ENCODE assay signal across 1 cellular context in the genomic region with DNA sequence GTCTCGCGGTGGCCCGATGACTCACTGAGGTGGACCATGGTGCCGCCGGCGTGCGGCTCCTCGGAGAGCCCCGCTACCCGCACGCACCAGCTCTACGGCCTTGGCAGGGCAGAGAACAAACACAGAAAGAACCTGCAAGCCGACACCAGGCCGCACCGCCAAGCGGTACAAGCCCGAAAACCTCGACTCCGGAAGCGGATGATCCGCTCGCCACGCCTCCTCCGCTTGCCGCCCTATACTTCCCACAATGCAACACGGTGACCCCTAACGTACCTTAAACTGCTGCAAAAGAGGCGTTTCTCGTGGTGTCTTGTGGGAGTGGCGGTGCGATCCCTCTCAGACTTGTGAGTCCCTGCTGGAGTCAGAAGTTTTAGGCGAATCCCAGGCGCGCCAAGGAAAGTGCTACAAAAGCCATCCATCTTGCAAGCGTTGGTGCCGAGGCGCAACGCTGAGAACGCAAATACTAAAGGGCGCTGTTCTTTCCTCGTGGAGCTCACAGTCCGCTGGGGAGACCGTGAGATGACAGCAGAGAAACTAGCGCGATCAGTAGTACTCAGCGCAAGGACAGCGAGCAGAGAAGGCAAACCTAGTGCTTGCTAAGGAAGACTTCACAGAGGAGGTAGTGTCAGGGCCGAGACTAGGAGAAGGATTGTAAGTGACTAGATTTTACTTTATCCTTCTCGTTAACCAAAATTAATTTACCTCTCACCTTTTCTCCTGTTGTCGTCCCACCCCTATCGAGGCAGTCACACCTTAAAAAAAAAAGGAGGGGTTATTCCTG.
A peak's percentile ranks its signal among the peaks of the same experiment; 100 is the strongest.
TF ChIP-seq lines count a peak whose summit lies in the region.

A gene (minus strand): TSS at position 200 of the 781 bp plus-strand sequence. CDS start 162 bp downstream, at position 38.

TF ChIP-seq in HepG2, 621 proteins besides CTCF, POLR2A, EP300 and RAD21 (continued from another document and continues in another):
- TF ChIP-seq, protein P1, sequence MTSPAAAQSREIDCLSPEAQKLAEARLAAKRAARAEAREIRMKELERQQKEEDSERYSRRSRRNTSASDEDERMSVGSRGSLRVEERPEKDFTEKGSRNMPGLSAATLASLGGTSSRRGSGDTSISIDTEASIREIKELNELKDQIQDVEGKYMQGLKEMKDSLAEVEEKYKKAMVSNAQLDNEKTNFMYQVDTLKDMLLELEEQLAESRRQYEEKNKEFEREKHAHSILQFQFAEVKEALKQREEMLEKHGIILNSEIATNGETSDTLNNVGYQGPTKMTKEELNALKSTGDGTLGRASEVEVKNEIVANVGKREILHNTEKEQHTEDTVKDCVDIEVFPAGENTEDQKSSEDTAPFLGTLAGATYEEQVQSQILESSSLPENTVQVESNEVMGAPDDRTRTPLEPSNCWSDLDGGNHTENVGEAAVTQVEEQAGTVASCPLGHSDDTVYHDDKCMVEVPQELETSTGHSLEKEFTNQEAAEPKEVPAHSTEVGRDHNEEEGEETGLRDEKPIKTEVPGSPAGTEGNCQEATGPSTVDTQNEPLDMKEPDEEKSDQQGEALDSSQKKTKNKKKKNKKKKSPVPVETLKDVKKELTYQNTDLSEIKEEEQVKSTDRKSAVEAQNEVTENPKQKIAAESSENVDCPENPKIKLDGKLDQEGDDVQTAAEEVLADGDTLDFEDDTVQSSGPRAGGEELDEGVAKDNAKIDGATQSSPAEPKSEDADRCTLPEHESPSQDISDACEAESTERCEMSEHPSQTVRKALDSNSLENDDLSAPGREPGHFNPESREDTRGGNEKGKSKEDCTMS (CRISPR knock-in tag; conservative IDR thresholded peaks at IDR 0.05), result no peak
- TF ChIP-seq MTA1 (CRISPR knock-in tag; IDR thresholded peaks at IDR 0.05; ENCODE audit: borderline replicate concordance), result peak; percentile 49; the same call in 1 of the 2 replicates
- TF ChIP-seq, protein P2, sequence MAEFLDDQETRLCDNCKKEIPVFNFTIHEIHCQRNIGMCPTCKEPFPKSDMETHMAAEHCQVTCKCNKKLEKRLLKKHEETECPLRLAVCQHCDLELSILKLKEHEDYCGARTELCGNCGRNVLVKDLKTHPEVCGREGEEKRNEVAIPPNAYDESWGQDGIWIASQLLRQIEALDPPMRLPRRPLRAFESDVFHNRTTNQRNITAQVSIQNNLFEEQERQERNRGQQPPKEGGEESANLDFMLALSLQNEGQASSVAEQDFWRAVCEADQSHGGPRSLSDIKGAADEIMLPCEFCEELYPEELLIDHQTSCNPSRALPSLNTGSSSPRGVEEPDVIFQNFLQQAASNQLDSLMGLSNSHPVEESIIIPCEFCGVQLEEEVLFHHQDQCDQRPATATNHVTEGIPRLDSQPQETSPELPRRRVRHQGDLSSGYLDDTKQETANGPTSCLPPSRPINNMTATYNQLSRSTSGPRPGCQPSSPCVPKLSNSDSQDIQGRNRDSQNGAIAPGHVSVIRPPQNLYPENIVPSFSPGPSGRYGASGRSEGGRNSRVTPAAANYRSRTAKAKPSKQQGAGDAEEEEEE (CRISPR knock-in tag; IDR thresholded peaks at IDR 0.05; ENCODE audit: borderline replicate concordance), result no peak
- no peak for TF ChIP-seq ZNF101 (CRISPR knock-in tag; IDR thresholded peaks at IDR 0.05; ENCODE audit: borderline replicate concordance, low read depth)
- TF ChIP-seq, protein P3, sequence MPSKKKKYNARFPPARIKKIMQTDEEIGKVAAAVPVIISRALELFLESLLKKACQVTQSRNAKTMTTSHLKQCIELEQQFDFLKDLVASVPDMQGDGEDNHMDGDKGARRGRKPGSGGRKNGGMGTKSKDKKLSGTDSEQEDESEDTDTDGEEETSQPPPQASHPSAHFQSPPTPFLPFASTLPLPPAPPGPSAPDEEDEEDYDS (CRISPR knock-in tag; IDR thresholded peaks at IDR 0.05), result peak; percentile 95
- no peak for TF ChIP-seq RAD51 (IDR thresholded peaks at IDR 0.05; ENCODE audit: borderline replicate concordance)
- TF ChIP-seq, protein P4, sequence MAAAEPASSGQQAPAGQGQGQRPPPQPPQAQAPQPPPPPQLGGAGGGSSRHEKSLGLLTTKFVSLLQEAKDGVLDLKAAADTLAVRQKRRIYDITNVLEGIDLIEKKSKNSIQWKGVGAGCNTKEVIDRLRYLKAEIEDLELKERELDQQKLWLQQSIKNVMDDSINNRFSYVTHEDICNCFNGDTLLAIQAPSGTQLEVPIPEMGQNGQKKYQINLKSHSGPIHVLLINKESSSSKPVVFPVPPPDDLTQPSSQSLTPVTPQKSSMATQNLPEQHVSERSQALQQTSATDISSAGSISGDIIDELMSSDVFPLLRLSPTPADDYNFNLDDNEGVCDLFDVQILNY (CRISPR knock-in tag; conservative IDR thresholded peaks at IDR 0.05), result peak; percentile 82
- TF ChIP-seq, protein P5, sequence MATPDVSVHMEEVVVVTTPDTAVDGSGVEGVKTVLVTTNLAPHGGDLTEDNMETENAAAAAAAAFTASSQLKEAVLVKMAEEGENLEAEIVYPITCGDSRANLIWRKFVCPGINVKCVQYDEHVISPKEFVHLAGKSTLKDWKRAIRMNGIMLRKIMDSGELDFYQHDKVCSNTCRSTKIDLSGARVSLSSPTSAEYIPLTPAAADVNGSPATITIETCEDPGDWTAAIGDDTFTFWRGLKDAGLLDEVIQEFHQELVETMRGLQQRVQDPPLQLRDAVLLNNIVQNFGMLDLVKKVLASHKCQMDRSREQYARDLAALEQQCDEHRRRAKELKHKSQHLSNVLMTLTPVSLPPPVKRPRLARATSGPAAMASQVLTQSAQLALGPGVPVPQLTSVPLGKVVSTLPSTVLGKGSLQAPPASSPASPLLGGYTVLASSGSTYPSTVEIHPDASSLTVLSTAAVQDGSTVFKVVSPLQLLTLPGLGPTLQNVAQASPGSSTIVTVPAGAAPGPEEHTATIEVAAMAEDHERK (CRISPR knock-in tag; IDR thresholded peaks at IDR 0.05; ENCODE audit: low read depth), result peak; percentile 78
- TF ChIP-seq ZNF570 (CRISPR knock-in tag; IDR thresholded peaks at IDR 0.05; ENCODE audit: borderline replicate concordance), result 0 out of 2 replicates have a peak, but pooled peaks have one; percentile 40
- TF ChIP-seq ZNF224 (CRISPR knock-in tag; IDR thresholded peaks at IDR 0.05), result 0 out of 2 replicates have a peak, but pooled peaks have one; percentile 63
- TF ChIP-seq, protein P6, sequence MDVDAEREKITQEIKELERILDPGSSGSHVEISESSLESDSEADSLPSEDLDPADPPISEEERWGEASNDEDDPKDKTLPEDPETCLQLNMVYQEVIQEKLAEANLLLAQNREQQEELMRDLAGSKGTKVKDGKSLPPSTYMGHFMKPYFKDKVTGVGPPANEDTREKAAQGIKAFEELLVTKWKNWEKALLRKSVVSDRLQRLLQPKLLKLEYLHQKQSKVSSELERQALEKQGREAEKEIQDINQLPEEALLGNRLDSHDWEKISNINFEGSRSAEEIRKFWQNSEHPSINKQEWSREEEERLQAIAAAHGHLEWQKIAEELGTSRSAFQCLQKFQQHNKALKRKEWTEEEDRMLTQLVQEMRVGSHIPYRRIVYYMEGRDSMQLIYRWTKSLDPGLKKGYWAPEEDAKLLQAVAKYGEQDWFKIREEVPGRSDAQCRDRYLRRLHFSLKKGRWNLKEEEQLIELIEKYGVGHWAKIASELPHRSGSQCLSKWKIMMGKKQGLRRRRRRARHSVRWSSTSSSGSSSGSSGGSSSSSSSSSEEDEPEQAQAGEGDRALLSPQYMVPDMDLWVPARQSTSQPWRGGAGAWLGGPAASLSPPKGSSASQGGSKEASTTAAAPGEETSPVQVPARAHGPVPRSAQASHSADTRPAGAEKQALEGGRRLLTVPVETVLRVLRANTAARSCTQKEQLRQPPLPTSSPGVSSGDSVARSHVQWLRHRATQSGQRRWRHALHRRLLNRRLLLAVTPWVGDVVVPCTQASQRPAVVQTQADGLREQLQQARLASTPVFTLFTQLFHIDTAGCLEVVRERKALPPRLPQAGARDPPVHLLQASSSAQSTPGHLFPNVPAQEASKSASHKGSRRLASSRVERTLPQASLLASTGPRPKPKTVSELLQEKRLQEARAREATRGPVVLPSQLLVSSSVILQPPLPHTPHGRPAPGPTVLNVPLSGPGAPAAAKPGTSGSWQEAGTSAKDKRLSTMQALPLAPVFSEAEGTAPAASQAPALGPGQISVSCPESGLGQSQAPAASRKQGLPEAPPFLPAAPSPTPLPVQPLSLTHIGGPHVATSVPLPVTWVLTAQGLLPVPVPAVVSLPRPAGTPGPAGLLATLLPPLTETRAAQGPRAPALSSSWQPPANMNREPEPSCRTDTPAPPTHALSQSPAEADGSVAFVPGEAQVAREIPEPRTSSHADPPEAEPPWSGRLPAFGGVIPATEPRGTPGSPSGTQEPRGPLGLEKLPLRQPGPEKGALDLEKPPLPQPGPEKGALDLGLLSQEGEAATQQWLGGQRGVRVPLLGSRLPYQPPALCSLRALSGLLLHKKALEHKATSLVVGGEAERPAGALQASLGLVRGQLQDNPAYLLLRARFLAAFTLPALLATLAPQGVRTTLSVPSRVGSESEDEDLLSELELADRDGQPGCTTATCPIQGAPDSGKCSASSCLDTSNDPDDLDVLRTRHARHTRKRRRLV (CRISPR knock-in tag; IDR thresholded peaks at IDR 0.05), result peak; percentile 90; the same call in 1 of the 2 replicates
- no peak for TF ChIP-seq ZNF17 (CRISPR knock-in tag; IDR thresholded peaks at IDR 0.05)
- no peak for TF ChIP-seq STAG1 (CRISPR knock-in tag; IDR thresholded peaks at IDR 0.05)
- no peak; the same call in none of the 2 replicates for TF ChIP-seq ZNF12 (CRISPR knock-in tag; IDR thresholded peaks at IDR 0.05)
- TF ChIP-seq, protein P7, sequence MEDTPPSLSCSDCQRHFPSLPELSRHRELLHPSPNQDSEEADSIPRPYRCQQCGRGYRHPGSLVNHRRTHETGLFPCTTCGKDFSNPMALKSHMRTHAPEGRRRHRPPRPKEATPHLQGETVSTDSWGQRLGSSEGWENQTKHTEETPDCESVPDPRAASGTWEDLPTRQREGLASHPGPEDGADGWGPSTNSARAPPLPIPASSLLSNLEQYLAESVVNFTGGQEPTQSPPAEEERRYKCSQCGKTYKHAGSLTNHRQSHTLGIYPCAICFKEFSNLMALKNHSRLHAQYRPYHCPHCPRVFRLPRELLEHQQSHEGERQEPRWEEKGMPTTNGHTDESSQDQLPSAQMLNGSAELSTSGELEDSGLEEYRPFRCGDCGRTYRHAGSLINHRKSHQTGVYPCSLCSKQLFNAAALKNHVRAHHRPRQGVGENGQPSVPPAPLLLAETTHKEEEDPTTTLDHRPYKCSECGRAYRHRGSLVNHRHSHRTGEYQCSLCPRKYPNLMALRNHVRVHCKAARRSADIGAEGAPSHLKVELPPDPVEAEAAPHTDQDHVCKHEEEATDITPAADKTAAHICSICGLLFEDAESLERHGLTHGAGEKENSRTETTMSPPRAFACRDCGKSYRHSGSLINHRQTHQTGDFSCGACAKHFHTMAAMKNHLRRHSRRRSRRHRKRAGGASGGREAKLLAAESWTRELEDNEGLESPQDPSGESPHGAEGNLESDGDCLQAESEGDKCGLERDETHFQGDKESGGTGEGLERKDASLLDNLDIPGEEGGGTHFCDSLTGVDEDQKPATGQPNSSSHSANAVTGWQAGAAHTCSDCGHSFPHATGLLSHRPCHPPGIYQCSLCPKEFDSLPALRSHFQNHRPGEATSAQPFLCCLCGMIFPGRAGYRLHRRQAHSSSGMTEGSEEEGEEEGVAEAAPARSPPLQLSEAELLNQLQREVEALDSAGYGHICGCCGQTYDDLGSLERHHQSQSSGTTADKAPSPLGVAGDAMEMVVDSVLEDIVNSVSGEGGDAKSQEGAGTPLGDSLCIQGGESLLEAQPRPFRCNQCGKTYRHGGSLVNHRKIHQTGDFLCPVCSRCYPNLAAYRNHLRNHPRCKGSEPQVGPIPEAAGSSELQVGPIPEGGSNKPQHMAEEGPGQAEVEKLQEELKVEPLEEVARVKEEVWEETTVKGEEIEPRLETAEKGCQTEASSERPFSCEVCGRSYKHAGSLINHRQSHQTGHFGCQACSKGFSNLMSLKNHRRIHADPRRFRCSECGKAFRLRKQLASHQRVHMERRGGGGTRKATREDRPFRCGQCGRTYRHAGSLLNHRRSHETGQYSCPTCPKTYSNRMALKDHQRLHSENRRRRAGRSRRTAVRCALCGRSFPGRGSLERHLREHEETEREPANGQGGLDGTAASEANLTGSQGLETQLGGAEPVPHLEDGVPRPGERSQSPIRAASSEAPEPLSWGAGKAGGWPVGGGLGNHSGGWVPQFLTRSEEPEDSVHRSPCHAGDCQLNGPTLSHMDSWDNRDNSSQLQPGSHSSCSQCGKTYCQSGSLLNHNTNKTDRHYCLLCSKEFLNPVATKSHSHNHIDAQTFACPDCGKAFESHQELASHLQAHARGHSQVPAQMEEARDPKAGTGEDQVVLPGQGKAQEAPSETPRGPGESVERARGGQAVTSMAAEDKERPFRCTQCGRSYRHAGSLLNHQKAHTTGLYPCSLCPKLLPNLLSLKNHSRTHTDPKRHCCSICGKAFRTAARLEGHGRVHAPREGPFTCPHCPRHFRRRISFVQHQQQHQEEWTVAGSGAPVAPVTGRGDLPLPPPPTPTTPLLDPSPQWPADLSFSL (CRISPR knock-in tag; IDR thresholded peaks at IDR 0.05), result peak; percentile 50; the same call in 1 of the 2 replicates
- TF ChIP-seq MED13 (CRISPR knock-in tag; IDR thresholded peaks at IDR 0.05), result 0 out of 2 replicates have a peak, but pooled peaks have one; percentile 8
- TF ChIP-seq ZNF558 (CRISPR knock-in tag; IDR thresholded peaks at IDR 0.05; ENCODE audit: borderline replicate concordance), result peak; percentile 90; the same call in 1 of the 2 replicates
- no peak for TF ChIP-seq TCF7L2 (IDR thresholded peaks at IDR 0.05; ENCODE audit: low read depth, low read length)
- TF ChIP-seq SIX1 (CRISPR knock-in tag; IDR thresholded peaks at IDR 0.05; ENCODE audit: borderline replicate concordance), result peak; percentile 58; the same call in 1 of the 2 replicates
- peak; percentile 90 for TF ChIP-seq HOXA3 (CRISPR knock-in tag; IDR thresholded peaks at IDR 0.05)
- TF ChIP-seq, protein P8, sequence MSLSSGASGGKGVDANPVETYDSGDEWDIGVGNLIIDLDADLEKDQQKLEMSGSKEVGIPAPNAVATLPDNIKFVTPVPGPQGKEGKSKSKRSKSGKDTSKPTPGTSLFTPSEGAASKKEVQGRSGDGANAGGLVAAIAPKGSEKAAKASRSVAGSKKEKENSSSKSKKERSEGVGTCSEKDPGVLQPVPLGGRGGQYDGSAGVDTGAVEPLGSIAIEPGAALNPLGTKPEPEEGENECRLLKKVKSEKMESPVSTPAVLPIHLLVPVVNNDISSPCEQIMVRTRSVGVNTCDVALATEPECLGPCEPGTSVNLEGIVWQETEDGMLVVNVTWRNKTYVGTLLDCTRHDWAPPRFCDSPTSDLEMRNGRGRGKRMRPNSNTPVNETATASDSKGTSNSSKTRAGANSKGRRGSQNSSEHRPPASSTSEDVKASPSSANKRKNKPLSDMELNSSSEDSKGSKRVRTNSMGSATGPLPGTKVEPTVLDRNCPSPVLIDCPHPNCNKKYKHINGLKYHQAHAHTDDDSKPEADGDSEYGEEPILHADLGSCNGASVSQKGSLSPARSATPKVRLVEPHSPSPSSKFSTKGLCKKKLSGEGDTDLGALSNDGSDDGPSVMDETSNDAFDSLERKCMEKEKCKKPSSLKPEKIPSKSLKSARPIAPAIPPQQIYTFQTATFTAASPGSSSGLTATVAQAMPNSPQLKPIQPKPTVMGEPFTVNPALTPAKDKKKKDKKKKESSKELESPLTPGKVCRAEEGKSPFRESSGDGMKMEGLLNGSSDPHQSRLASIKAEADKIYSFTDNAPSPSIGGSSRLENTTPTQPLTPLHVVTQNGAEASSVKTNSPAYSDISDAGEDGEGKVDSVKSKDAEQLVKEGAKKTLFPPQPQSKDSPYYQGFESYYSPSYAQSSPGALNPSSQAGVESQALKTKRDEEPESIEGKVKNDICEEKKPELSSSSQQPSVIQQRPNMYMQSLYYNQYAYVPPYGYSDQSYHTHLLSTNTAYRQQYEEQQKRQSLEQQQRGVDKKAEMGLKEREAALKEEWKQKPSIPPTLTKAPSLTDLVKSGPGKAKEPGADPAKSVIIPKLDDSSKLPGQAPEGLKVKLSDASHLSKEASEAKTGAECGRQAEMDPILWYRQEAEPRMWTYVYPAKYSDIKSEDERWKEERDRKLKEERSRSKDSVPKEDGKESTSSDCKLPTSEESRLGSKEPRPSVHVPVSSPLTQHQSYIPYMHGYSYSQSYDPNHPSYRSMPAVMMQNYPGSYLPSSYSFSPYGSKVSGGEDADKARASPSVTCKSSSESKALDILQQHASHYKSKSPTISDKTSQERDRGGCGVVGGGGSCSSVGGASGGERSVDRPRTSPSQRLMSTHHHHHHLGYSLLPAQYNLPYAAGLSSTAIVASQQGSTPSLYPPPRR (CRISPR knock-in tag; IDR thresholded peaks at IDR 0.05; ENCODE audit: borderline replicate concordance), result peak; percentile 68; the same call in 1 of the 2 replicates
